In the genomic region with DNA sequence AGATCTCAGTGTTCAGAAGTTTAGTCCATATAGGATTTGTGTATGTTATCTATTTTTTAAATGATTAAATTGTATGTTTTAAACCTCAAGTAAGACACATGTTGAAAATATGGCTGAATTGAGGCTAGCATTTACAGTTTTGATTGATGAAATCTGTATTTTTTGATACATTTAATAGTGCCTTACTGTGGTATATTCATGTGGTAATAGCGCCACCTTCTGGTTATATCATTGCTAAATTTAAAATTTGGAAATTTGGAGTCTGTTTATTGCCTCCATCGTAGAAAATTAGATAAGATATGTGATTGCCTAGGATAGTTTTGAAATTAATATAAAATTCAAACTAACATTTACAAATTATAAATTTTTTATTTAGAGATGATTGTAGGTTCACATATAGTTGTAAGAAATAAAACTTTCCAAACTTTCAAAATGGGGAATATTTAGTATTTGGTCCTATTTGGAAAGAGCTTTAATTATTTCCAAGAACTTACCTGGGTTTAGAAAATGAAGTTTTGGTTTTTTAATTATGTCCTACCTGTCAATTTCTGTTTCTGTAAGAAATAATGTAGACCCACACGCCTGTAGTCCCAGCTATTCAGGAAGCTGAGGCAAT, we compare ENCODE assay signal across 9 cellular contexts. TPM values are rescaled to one million over a fixed set of nuclear protein-coding genes. Genes with fewer than 3 reads are reported as not detected.
A peak's percentile ranks its signal among the peaks of the same experiment; 100 is the strongest.
DNase-seq lines count a peak whose midpoint lies in the region; ATAC-seq, FAIRE-seq and TF ChIP-seq lines count a peak whose summit lies in the region.
"Had no signal": no experiment of that assay in that cellular context is flagged by ENCODE, and none has a peak within 500 bp of the region (broad histone marks: within the 10 kb centered on the region; RNA-seq: fewer than 3 reads in every experiment).

No MANE protein-coding gene starts in this region.

- 30 to 34% (median 32%) methylated on average over 3 of the region's 3 CpGs for WGBS in heart left ventricle, 4 donors

- peaks cover 1% of the 10 kb centered on the region for H3K9me3 Mint-ChIP-seq in activated B cell treated with CpG ODN at 0.5 μM for 24 hours

- peak; percentile 9 for DNase-seq in NCI-H1105 (lab: John Stamatoyannopoulos, UW)
- DNase-seq in activated B cell treated with CpG ODN at 0.5 μM for 24 hours, result no peak
- DNase-seq in heart left ventricle, result no peak
- DNase-seq in superior temporal gyrus (ENCODE audit: extremely low spot score), result peak; percentile 95
- DNase-seq in stimulated activated CD4-positive, alpha-beta T cell treated with anti-CD3 and anti-CD28 coated beads, Interleukin-4, amount 100 ng/mL, for 4 hours, result no peak
- no peak for DNase-seq in stimulated activated CD4-positive, alpha-beta T cell treated with anti-CD3 and anti-CD28 coated beads, Interleukin-15, amount 100 ng/mL, for 24 hours
- DNase-seq: left cardiac atrium had no signal

- CTCF ChIA-PET in activated B cell treated with CpG ODN at 0.5 μM for 24 hours (lab: Charles Lee), result interaction anchor here (0.8 to 4.3 kb wide), 20 partner anchors 14 to 167 kb away, joined by 3 to 89 read pairs (median 5); partner anchors contain the start of gene PLEKHA1

- no peak overlapping the region for H3K4me3 ChIP-seq in heart left ventricle

- H3K36me3 Mint-ChIP-seq in activated B cell treated with CpG ODN at 0.5 μM for 24 hours (ENCODE audit: low read depth), result peaks cover 22% of the 10 kb centered on the region

- peaks cover 0 to 11% (median 6%) of the 10 kb centered on the region in 12 donors for H3K9me3 ChIP-seq in heart left ventricle

- no peaks in the 10 kb centered on the region for H3K4me1 ChIP-seq in heart left ventricle

- no peak for TF ChIP-seq POLR2A in heart left ventricle (IDR thresholded peaks at IDR 0.05)

- no peaks in the 10 kb centered on the region for H3K27me3 ChIP-seq in heart left ventricle

- H3K27me3 Mint-ChIP-seq in activated B cell treated with CpG ODN at 0.5 μM for 24 hours, result no peaks in the 10 kb centered on the region

- H3K4me3 Mint-ChIP-seq in activated B cell treated with CpG ODN at 0.5 μM for 24 hours, result no peak overlapping the region

- peaks cover 4% of the 10 kb centered on the region for H3K4me1 Mint-ChIP-seq in activated B cell treated with CpG ODN at 0.5 μM for 24 hours

- intact Hi-C loops in activated B cell treated with CpG ODN at 0.5 μM for 24 hours (cut with micrococcal nuclease) (loop anchor here (1.0 to 10.0 kb wide), 6 partner anchors 93 to 1491 kb away; no protein-coding TSS in a partner anchor), heart left ventricle (cut with DNase I) (loop anchor here in 9 of 10 donors (1.0 to 10.0 kb wide), 9 partner anchors 93 to 137 kb away; partner anchors contain the start of gene DMBT1 (in 2 of the 9))

- H3K27ac Mint-ChIP-seq in activated B cell treated with CpG ODN at 0.5 μM for 24 hours, result no peak overlapping the region

- POLR2A ChIA-PET in activated B cell treated with CpG ODN at 0.5 μM for 24 hours (lab: Charles Lee), result interaction anchor here (1.2 kb wide), 1 partner anchor 137 kb away, joined by 5 read pairs; no protein-coding TSS in a partner anchor

- H3K27ac ChIP-seq in heart left ventricle, result no peak overlapping the region

- H3K36me3 ChIP-seq in heart left ventricle, result peaks cover 0 to 42% (median 15%) of the 10 kb centered on the region in 9 donors

- TF ChIP-seq CTCF in activated B cell treated with CpG ODN at 0.5 μM for 24 hours (IDR thresholded peaks at IDR 0.05), result peak; percentile 76
- TF ChIP-seq CTCF in heart left ventricle (IDR thresholded peaks at IDR 0.05), result peak; percentile 60 to 85 (median 74)

- FAIRE-seq in G401.6 (lab: Jason Lieb, UNC), result peak; percentile 97

- no peak for ATAC-seq in activated B cell treated with CpG ODN at 0.5 μM for 24 hours (ENCODE audit: low read depth)
- ATAC-seq in heart left ventricle, result peak in 3 of 4 donors; percentile 41 to 59 (median 46)
- ATAC-seq in GM19452 (IDR thresholded peaks at IDR 0.05; ENCODE audit: unreplicated experiment), result no peak

RNA-seq across cellular contexts. Expression of gene ARMS2, which starts 19.1 kb away (rescaled TPM):
- total RNA-seq in activated B cell treated with CpG ODN at 0.5 μM for 24 hours (not detected in 2 replicates), heart left ventricle (1 to 10 TPM in 2 of 9 donors, under 1 TPM in 1, not detected in 6; 0.87 to 1.5 (median 1.2) TPM)
- polyA plus RNA-seq in heart left ventricle, result not detected
- total RNA-seq: left cardiac atrium had no signal

RNA-seq across cellular contexts. Expression of gene HTRA1, which starts 26.0 kb away (rescaled TPM):
- total RNA-seq in activated B cell treated with CpG ODN at 0.5 μM for 24 hours (not detected in 2 replicates), heart left ventricle (100 to 1,000 TPM in 3 of 9 donors, 10 to 100 TPM in 6; 35.7 to 153 (median 57.6) TPM)
- 10 to 100 TPM; 30.5 to 34.9 TPM for polyA plus RNA-seq in heart left ventricle

Comparison
In these comparisons a context has a peak if more than half of its experiments do, and no peak if none do; other contexts are left out.
1. DNase-seq: peak in NCI-H1105 (single experiment) and superior temporal gyrus (single experiment); none in activated B cell treated with CpG ODN at 0.5 μM for 24 hours (single experiment), heart left ventricle (0 of 5), stimulated activated CD4-positive, alpha-beta T cell treated with anti-CD3 and anti-CD28 coated beads, Interleukin-4, amount 100 ng/mL, for 4 hours (0 of 2) and stimulated activated CD4-positive, alpha-beta T cell treated with anti-CD3 and anti-CD28 coated beads, Interleukin-15, amount 100 ng/mL, for 24 hours (single experiment).
2. ATAC-seq: peak in heart left ventricle (3 of 4); none in activated B cell treated with CpG ODN at 0.5 μM for 24 hours (single experiment) and GM19452 (single experiment).
3. RNA of gene HTRA1, which starts 26.0 kb away (total RNA-seq): 35.7 to 153 TPM in heart left ventricle; not detected in activated B cell treated with CpG ODN at 0.5 μM for 24 hours; every median in the first group is over 10 times any median in the second.